8 cellular contexts compared by ENCODE assay signal in the genomic region with DNA sequence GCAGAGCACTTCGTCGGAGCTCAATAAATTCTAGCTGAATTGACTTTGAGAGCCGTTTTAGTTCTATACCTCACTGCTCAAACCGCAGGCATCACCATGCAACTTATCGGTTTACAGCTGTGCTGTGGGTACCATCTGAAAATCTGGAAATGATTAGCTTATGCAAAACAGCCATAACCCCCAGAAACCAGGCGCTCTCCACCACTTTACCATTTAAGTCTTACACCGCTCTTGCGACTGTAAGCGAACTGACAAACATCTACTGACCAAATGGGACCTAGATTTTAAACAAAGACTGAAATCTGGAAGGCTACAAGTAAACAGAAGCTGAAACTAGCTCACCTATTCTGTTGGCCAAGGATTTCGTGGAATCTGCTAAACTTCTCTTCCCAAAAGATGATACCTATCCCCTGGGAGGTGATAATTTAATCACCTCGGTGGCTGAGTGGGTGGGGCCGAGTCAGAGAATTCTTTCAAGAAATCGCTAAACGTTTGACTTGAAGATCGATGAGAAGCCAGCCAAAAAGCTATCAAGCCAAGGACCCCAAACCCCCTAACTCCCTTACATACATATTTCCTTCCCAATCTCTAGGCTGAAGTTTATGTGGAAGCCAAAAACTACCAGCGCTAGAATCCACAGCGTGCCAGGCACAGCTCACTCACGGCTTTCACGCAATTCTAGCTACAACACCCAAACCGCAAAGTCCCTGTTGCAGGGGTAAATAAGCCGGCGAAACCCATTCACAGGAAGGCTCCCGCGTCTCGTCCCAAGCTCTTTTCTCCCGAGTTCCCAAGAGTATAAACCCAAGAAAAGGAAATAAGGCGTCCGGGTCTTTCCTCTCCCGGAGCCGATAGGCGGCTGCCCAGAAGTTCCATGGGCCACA. TPM values are rescaled to one million over a fixed set of nuclear protein-coding genes. Genes with fewer than 3 reads are reported as not detected.
DNase-seq lines count a peak whose midpoint lies in the region; ATAC-seq and TF ChIP-seq lines count a peak whose summit lies in the region.

No MANE protein-coding gene starts in this region.

- ATAC-seq in GM18517 (IDR thresholded peaks at IDR 0.05; ENCODE audit: unreplicated experiment) (peak; percentile 70), HG02970 (IDR thresholded peaks at IDR 0.05; ENCODE audit: low FRiP score, unreplicated experiment) (peak; percentile 41)

- CTCF ChIA-PET in A673 (lab: Charles Lee), result no interaction called here

- H3K9me3 ChIP-seq in A673 (ENCODE audit: low read depth, low read length, poor library complexity, severe bottlenecking), result no peaks in the 10 kb centered on the region
- no peaks in the 10 kb centered on the region for H3K9me3 ChIP-seq in neutrophil

- H3K36me3 ChIP-seq in A673 (ENCODE audit: insufficient read depth, low read length, poor library complexity, severe bottlenecking), result no peaks in the 10 kb centered on the region
- H3K36me3 ChIP-seq in neutrophil, result no peaks in the 10 kb centered on the region

- H3K4me3 ChIP-seq in A673 (ENCODE audit: low read depth, low read length, poor library complexity, severe bottlenecking) (peak overlapping the region; percentile 93), epithelial cell of esophagus (ENCODE audit: low read length) (peak overlapping the region; percentile 99), neutrophil (ENCODE audit: low read depth in 1 of 2, low read length in 1 of 2) (peak overlapping the region; percentile 87 to 98)

- no peak for TF ChIP-seq CTCF in A673 (conservative IDR thresholded peaks at IDR 0.05; ENCODE audit: low read depth, low read length)
- no peak for TF ChIP-seq CTCF in epithelial cell of esophagus (IDR thresholded peaks at IDR 0.05; ENCODE audit: insufficient read depth, low read depth, low read length, missing control alignments)
- no peak for TF ChIP-seq CTCF in neutrophil (IDR thresholded peaks at IDR 0.05)

- intact Hi-C loops in A673 (cut with micrococcal nuclease; ENCODE audit: unreplicated experiment), result no loop called here

- DNase-seq in A673 (ENCODE audit: low spot score), result peak; percentile 21
- peak; percentile 25 for DNase-seq in SK-N-DZ (ENCODE audit: low spot score)
- DNase-seq in epithelial cell of esophagus (ENCODE audit: low read depth), result no peak
- DNase-seq in T-helper 9 cell, result no peak
- DNase-seq in DMS153 treated with DMSO at 0.1 percent for 48 hours (lab: John Stamatoyannopoulos, UW; ENCODE audit: unreplicated experiment), result no peak

- POLR2A ChIA-PET in A673 (lab: Charles Lee; ENCODE audit: low non-redundant PET), result interaction anchor here (0.6 kb wide), 1 partner anchor 967 kb away, joined by 4 read pairs; no protein-coding TSS in a partner anchor

- H3K27ac ChIP-seq in A673 (ENCODE audit: low read depth, low read length, poor library complexity, severe bottlenecking) (peak overlapping the region; percentile 90), neutrophil (peak overlapping the region; percentile 94)

- H3K4me1 ChIP-seq in A673 (ENCODE audit: insufficient read depth, low read length, poor library complexity, severe bottlenecking) (peaks cover 5% of the 10 kb centered on the region), neutrophil (ENCODE audit: control insufficient read depth in 1 of 2, insufficient read depth in 1 of 2, low read depth in 1 of 2, low read length in 1 of 2) (peaks cover 18 to 22% of the 10 kb centered on the region in 2 experiments)

- TSS peak; percentile 63 for BruUV-seq in A673 (replicated peaks; lab: Mats Ljungman, UMichigan)

- no peaks in the 10 kb centered on the region for H3K27me3 ChIP-seq in A673 (replicated peaks; ENCODE audit: insufficient read depth, low read depth, low read length, poor library complexity)
- H3K27me3 ChIP-seq in neutrophil, result peaks cover 17% of the 10 kb centered on the region

RNA-seq across cellular contexts. Expression of gene SPTY2D1, which starts 0.6 kb away (rescaled TPM):
- 13.1 and 16.1 TPM in 2 replicates for total RNA-seq in A673 (2021)
- polyA plus RNA-seq in SK-N-DZ (2014; cell fraction: cytosol; rRNA removed), result 6.4 and 8.1 TPM in 2 replicates
- 3.5 and 5.6 TPM in 2 replicates for polyA plus RNA-seq in SK-N-DZ (2014; cell fraction: nucleus; rRNA removed)

RNA-seq across cellular contexts. Expression of gene MISFA, which starts 33.9 kb away (rescaled TPM):
- total RNA-seq in A673 (2021), result 4.6 and 5.8 TPM in 2 replicates
- polyA plus RNA-seq in SK-N-DZ (2014; cell fraction: cytosol; rRNA removed), result 2.8 and 4.2 TPM in 2 replicates
- polyA plus RNA-seq in SK-N-DZ (2014; cell fraction: nucleus; rRNA removed), result 5.2 and 14.5 TPM in 2 replicates

RNA-seq across cellular contexts. Expression of gene UEVLD, which starts 45.0 kb away (rescaled TPM):
- 17.5 and 17.8 TPM in 2 replicates for total RNA-seq in A673 (2021)
- 7.1 and 7.8 TPM in 2 replicates for polyA plus RNA-seq in SK-N-DZ (2014; cell fraction: cytosol; rRNA removed)
- polyA plus RNA-seq in SK-N-DZ (2014; cell fraction: nucleus; rRNA removed), result 3.5 and 4.4 TPM in 2 replicates

Comparison
In these comparisons a context has a peak if more than half of its experiments do, and no peak if none do; other contexts are left out.
1. DNase-seq: peak in A673 (single experiment) and SK-N-DZ (single experiment); none in epithelial cell of esophagus (single experiment), T-helper 9 cell (single experiment) and DMS153 treated with DMSO at 0.1 percent for 48 hours (single experiment).
2. Peak in every context shown above with its lines, with median percentiles within 50 percentile points of each other: H3K4me3 ChIP-seq.